Comparison of ENCODE assay signal across 17 cellular contexts in genomic region chr3:13389378-13389777, GRCh38. TPM values are rescaled to one million over a fixed set of nuclear protein-coding genes. Genes with fewer than 3 reads are reported as not detected.
A peak's percentile ranks its signal among the peaks of the same experiment; 100 is the strongest.
DNase-seq lines count a peak whose midpoint lies in the region; ATAC-seq and TF ChIP-seq lines count a peak whose summit lies in the region.
"Had no signal": no experiment of that assay in that cellular context is flagged by ENCODE, and none has a peak within 500 bp of the region (broad histone marks: within the 10 kb centered on the region; RNA-seq: fewer than 3 reads in every experiment).

No MANE protein-coding gene starts in this region.

- no peak overlapping the region for H3K27ac ChIP-seq in osteoblast (ENCODE audit: low read depth, low read length)
- no peak overlapping the region for H3K27ac ChIP-seq in MM.1S (ENCODE audit: low read length)

- no peaks in the 10 kb centered on the region for H3F3A ChIP-seq in MM.1S (ENCODE audit: insufficient read depth, low read length)

- DNase-seq in CD14-positive monocyte (ENCODE audit: low spot score): no peak
- peak; percentile 70 for DNase-seq in ELF-1 (ENCODE audit: low read depth, low spot score)
- no peak for DNase-seq in WTC11 (ENCODE audit: low spot score)
- DNase-seq in osteoblast (ENCODE audit: insufficient read length, low spot score, missing footprints): peak; percentile 8
- DNase-seq in SHP77 treated with DMSO at 0.1 percent for 48 hours (lab: John Stamatoyannopoulos, UW): no peak
- DNase-seq in MM.1S: no peak
- DNase-seq: ACHN; BE2C; Caco-2; CD4-positive, alpha-beta T cell; DMS153; DMS79; GF-D8; HCEC 1CT; IMR-90 had no signal

- H2AFZ ChIP-seq in osteoblast (ENCODE audit: low read length) (no peak overlapping the region), MM.1S (ENCODE audit: low read length) (no peak overlapping the region)

- peaks cover 17% of the 10 kb centered on the region for H3K4me1 Mint-ChIP-seq in CD14-positive monocyte
- H3K4me1 Mint-ChIP-seq in WTC11: peaks cover 3% of the 10 kb centered on the region

- CTCF ChIA-PET in WTC11 (lab: Charles Lee): interaction anchor here (1.0 to 2.0 kb wide), 4 partner anchors 13 to 297 kb away, joined by 3 to 6 read pairs (median 4); no protein-coding TSS in a partner anchor

- H3K79me2 ChIP-seq in osteoblast (ENCODE audit: insufficient read depth, low read length) (no peaks in the 10 kb centered on the region), MM.1S (ENCODE audit: low read length) (peaks cover 66% of the 10 kb centered on the region)

- H3K27me3 Mint-ChIP-seq in CD14-positive monocyte (ENCODE audit: low read depth in 3 of 3) (no peaks in the 10 kb centered on the region), WTC11 (ENCODE audit: low read depth) (no peaks in the 10 kb centered on the region)
- H3K27me3 Mint-ChIP-seq: CD4-positive, alpha-beta T cell had no signal

- no peaks in the 10 kb centered on the region for H3K9me2 ChIP-seq in MM.1S (replicated peaks; ENCODE audit: insufficient read depth, low read length)

- POLR2A ChIA-PET in WTC11 (lab: Charles Lee): no interaction called here

- H3K36me3 Mint-ChIP-seq in CD14-positive monocyte (peaks cover 93 to 100% of the 10 kb centered on the region in 2 donors), WTC11 (peaks cover 29% of the 10 kb centered on the region)

- H3K9me3 Mint-ChIP-seq in CD14-positive monocyte: no peaks in the 10 kb centered on the region
- no peaks in the 10 kb centered on the region for H3K9me3 Mint-ChIP-seq in WTC11
- H3K9me3 Mint-ChIP-seq: CD4-positive, alpha-beta T cell had no signal

- H3K36me3 ChIP-seq in osteoblast (ENCODE audit: insufficient read depth, low read length): no peaks in the 10 kb centered on the region
- peaks cover 8% of the 10 kb centered on the region; the same call in 1 of the 2 replicates for H3K36me3 ChIP-seq in MM.1S (replicated peaks; ENCODE audit: insufficient read depth, low read length)
- H3K36me3 ChIP-seq: BE2C had no signal

- ATAC-seq in WTC11 (peak; percentile 28), HG03521 (IDR thresholded peaks at IDR 0.05; ENCODE audit: unreplicated experiment) (no peak)
- ATAC-seq: K562 had no signal

- H4K20me1 ChIP-seq in osteoblast (ENCODE audit: insufficient read depth, low read length) (no peaks in the 10 kb centered on the region), MM.1S (ENCODE audit: insufficient read depth, low read length) (no peaks in the 10 kb centered on the region)

- H3K9me3 ChIP-seq in osteoblast (ENCODE audit: low read depth, low read length) (no peaks in the 10 kb centered on the region), MM.1S (replicated peaks; ENCODE audit: insufficient read depth, low read length) (no peaks in the 10 kb centered on the region)
- H3K9me3 ChIP-seq: BE2C, Caco-2 had no signal

- H3K9ac ChIP-seq in MM.1S (ENCODE audit: low read length): no peak overlapping the region

- no peak overlapping the region for H3K4me3 Mint-ChIP-seq in CD14-positive monocyte
- H3K4me3 Mint-ChIP-seq in WTC11: no peak overlapping the region
- H3K4me3 Mint-ChIP-seq: CD4-positive, alpha-beta T cell had no signal

- H3K4me3 ChIP-seq in osteoblast (ENCODE audit: insufficient read depth, low read length) (no peak overlapping the region), MM.1S (ENCODE audit: low read length) (no peak overlapping the region)
- H3K4me3 ChIP-seq: K562 had no signal

- H3K27me3 ChIP-seq in osteoblast (ENCODE audit: insufficient read depth, low read length) (peaks cover 4% of the 10 kb centered on the region), MM.1S (replicated peaks; ENCODE audit: insufficient read depth, low read length) (no peaks in the 10 kb centered on the region)
- H3K27me3 ChIP-seq: BE2C had no signal

- peak overlapping the region in 5 of 7 donors; percentile 2 to 73 (median 36) for H3K27ac Mint-ChIP-seq in CD14-positive monocyte
- peak overlapping the region; percentile 88 for H3K27ac Mint-ChIP-seq in WTC11
- H3K27ac Mint-ChIP-seq: CD4-positive, alpha-beta T cell had no signal

- H3K4me1 ChIP-seq in osteoblast (ENCODE audit: insufficient read depth, low read length): no peaks in the 10 kb centered on the region
- H3K4me1 ChIP-seq in MM.1S (ENCODE audit: low read length): no peaks in the 10 kb centered on the region
- H3K4me1 ChIP-seq: BE2C, Caco-2 had no signal

- intact Hi-C loops in CD14-positive monocyte (cut with micrococcal nuclease): no loop called here

- H3K4me2 ChIP-seq in osteoblast (ENCODE audit: insufficient read depth, low read length) (no peak overlapping the region), MM.1S (ENCODE audit: low read depth, low read length) (no peak overlapping the region)

- no peak for TF ChIP-seq CTCF in CD14-positive monocyte (IDR thresholded peaks at IDR 0.05)
- no peak for TF ChIP-seq CTCF in WTC11 (IDR thresholded peaks at IDR 0.05)
- TF ChIP-seq CTCF in osteoblast (IDR thresholded peaks at IDR 0.05; ENCODE audit: extremely low read depth, low read depth, low read length): no peak
- TF ChIP-seq CTCF in MM.1S (IDR thresholded peaks at IDR 0.05; ENCODE audit: low read length): no peak

TF ChIP-seq in WTC11, 78 proteins besides CTCF, POLR2A, EP300 and RAD21:
- peak; percentile 62 for TF ChIP-seq PRDM15 (CRISPR knock-in tag; IDR thresholded peaks at IDR 0.05)
- TF ChIP-seq ZNF532 (CRISPR knock-in tag; IDR thresholded peaks at IDR 0.05; ENCODE audit: borderline replicate concordance): no peak
- no peak for TF ChIP-seq E2F4 (CRISPR knock-in tag; IDR thresholded peaks at IDR 0.05; ENCODE audit: borderline replicate concordance, low read depth)

RNA-seq across cellular contexts. Expression of gene NUP210, which starts 30.7 kb away (rescaled TPM):
- polyA plus RNA-seq in CD14-positive monocyte: 10 to 100 TPM in 1 of 2 donors, 1 to 10 TPM in 1; 7.9 to 13.0 TPM
- total RNA-seq in WTC11 (2021) (59.2 to 69.9 TPM (median 69.8 TPM) in 3 replicates), osteoblast (under 0.01 TPM in 2 replicates)

Comparison
In these comparisons a context has a peak if more than half of its experiments do, and no peak if none do; other contexts are left out.
1. DNase-seq: peak in ELF-1 (single experiment) and osteoblast (single experiment); none in CD14-positive monocyte (single experiment), WTC11 (single experiment), SHP77 treated with DMSO at 0.1 percent for 48 hours (single experiment) and MM.1S (single experiment).
2. RNA of gene NUP210, which starts 30.7 kb away (total RNA-seq): 59.2 to 69.9 TPM in WTC11; under 0.01 TPM in osteoblast; every median in the first group is over 10 times any median in the second.